ENCODE assay signal across 27 cellular contexts in the genomic region with DNA sequence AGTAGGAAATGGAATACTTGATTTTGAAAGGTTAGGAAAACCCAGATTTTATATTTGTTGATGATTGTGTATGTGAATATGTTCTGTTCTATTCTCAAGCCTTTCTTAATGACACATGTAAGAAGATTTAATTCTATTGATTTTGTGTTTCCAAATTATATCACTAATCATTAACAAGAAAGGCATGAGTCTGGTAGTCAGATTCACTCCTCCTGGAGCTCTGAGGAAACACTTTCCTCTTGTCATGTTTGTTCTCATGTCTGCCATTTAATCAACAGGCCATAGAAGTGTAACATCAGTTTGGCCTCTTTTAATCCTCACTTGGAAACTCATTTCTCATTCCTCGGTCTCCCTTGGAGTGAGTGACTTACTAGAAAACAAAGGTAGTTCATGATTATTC. TPM values are rescaled to one million over a fixed set of nuclear protein-coding genes. Genes with fewer than 3 reads are reported as not detected.
"Had no signal": no experiment of that assay in that cellular context is flagged by ENCODE, and none has a peak within 500 bp of the region (broad histone marks: within the 10 kb centered on the region; RNA-seq: fewer than 3 reads in every experiment).

No MANE protein-coding gene starts in this region.

- H3K36me3 ChIP-seq: prostate gland, thyroid gland, upper lobe of left lung, vagina had no signal

- DNase-seq: hippocampal formation; kidney glomerular epithelial cell; left colon; lower lobe of right lung; mammary epithelial cell; mesenchymal stem cell; naive thymus-derived CD8-positive, alpha-beta T cell; nucleus accumbens; pancreas; posterior cingulate gyrus; stimulated activated CD4-positive, alpha-beta T cell treated with anti-CD3 and anti-CD28 coated beads, Interleukin-12 subunit alpha, Interleukin-12 subunit beta, amount 100 ng/mL, for 4 hours; stimulated activated CD4-positive, alpha-beta T cell treated with anti-CD3 and anti-CD28 coated beads, Interleukin-15, amount 100 ng/mL, for 24 hours; stimulated activated CD4-positive, alpha-beta T cell treated with anti-CD3 and anti-CD28 coated beads, Interleukin-2, amount 100 ng/mL, for 24 hours; stimulated activated CD4-positive, alpha-beta T cell treated with anti-CD3 and anti-CD28 coated beads, Interleukin-4, amount 100 ng/mL, for 1 hour; stimulated activated naive B cell treated with anti-CD40 and anti-IgM and Interleukin-4, amounts not matched to agents 10 μg/mL and 1 μg/mL and 100 μg/mL, for 72 hours; stimulated activated naive CD8-positive, alpha-beta T cell treated with anti-CD3 and anti-CD28 coated beads, Interleukin-15, Interleukin-2, amounts not matched to agents 100 U/mL and 50 U/mL, for 24 hours; stomach; testis; thyroid gland; transverse colon; upper lobe of left lung had no signal

- H3K4me3 ChIP-seq: lower lobe of right lung, pancreas, prostate gland, skin epidermis, stomach, testis, thyroid gland, transverse colon, upper lobe of left lung, vagina had no signal

- H3K27ac ChIP-seq: lower lobe of right lung, pancreas, prostate gland, skin epidermis, stomach, testis, thyroid gland, transverse colon, upper lobe of left lung, vagina had no signal

- FAIRE-seq: keratinocyte, pancreas had no signal

- H3K27me3 ChIP-seq: pancreas, stomach, testis, thyroid gland, transverse colon, upper lobe of left lung, vagina had no signal

- H3K9me3 ChIP-seq: lower lobe of right lung, pancreas, prostate gland, stomach, testis, thyroid gland, transverse colon, upper lobe of left lung, vagina had no signal

- H3K4me1 ChIP-seq: lower lobe of right lung, pancreas, prostate gland, stomach, testis, thyroid gland, upper lobe of left lung, vagina had no signal

- ATAC-seq: left colon; lower lobe of right lung; naive thymus-derived CD8-positive, alpha-beta T cell; sciatic nerve; stimulated activated naive B cell treated with anti-CD40 and anti-IgM and Interleukin-4, amounts not matched to agents 10 μg/mL and 1 μg/mL and 100 μg/mL, for 72 hours; stimulated activated naive CD8-positive, alpha-beta T cell treated with anti-CD3 and anti-CD28 coated beads, Interleukin-15, Interleukin-2, amounts not matched to agents 100 U/mL and 50 U/mL, for 24 hours had no signal

RNA-seq across cellular contexts. Expression of a gene that starts 52.2 kb away (rescaled TPM):
- total RNA-seq: lower lobe of right lung; naive thymus-derived CD8-positive, alpha-beta T cell; neural crest cell; prostate gland; testis; vagina had no signal
- polyA plus RNA-seq: keratinocyte had no signal
